Comparison of ENCODE assay signal across 21 cellular contexts in genomic region chr1:42328916-42329496, GRCh38. TPM values are rescaled to one million over a fixed set of nuclear protein-coding genes. Genes with fewer than 3 reads are reported as not detected.
DNase-seq lines count a peak whose midpoint lies in the region; ATAC-seq, FAIRE-seq and TF ChIP-seq lines count a peak whose summit lies in the region.
"Had no signal": no experiment of that assay in that cellular context is flagged by ENCODE, and none has a peak within 500 bp of the region (broad histone marks: within the 10 kb centered on the region; RNA-seq: fewer than 3 reads in every experiment).

No MANE protein-coding gene starts in this region.

- no peaks in the 10 kb centered on the region for H3K27me3 Mint-ChIP-seq in CD4-positive, alpha-beta T cell
- peaks cover 7% of the 10 kb centered on the region for H3K27me3 Mint-ChIP-seq in endothelial cell (ENCODE audit: unreplicated experiment)
- H3K27me3 Mint-ChIP-seq: CD4-positive, alpha-beta memory T cell had no signal

- no peak for TF ChIP-seq CTCF in CD4-positive, alpha-beta T cell (IDR thresholded peaks at IDR 0.05)
- TF ChIP-seq CTCF in endothelial cell (IDR thresholded peaks at IDR 0.05; ENCODE audit: unreplicated experiment): no peak

- peaks cover 5% of the 10 kb centered on the region for H3K36me3 Mint-ChIP-seq in CD4-positive, alpha-beta T cell (ENCODE audit: low read depth)
- H3K36me3 Mint-ChIP-seq in endothelial cell (ENCODE audit: low read depth, unreplicated experiment): no peaks in the 10 kb centered on the region

- no peaks in the 10 kb centered on the region for H3K9me3 Mint-ChIP-seq in CD4-positive, alpha-beta T cell
- no peaks in the 10 kb centered on the region for H3K9me3 Mint-ChIP-seq in endothelial cell (ENCODE audit: unreplicated experiment)

- H3K27ac ChIP-seq in CD4-positive, alpha-beta T cell (ENCODE audit: low read depth, low read length): no peak overlapping the region
- H3K27ac ChIP-seq in small intestine (ENCODE audit: low read depth in 1 of 2, low read length in 1 of 2): no peak overlapping the region
- H3K27ac ChIP-seq: SJCRH30 had no signal

- H3K4me3 ChIP-seq in small intestine (ENCODE audit: low read depth in 1 of 2, low read length in 2 of 2): no peak overlapping the region
- H3K4me3 ChIP-seq: SJCRH30 had no signal

- DNase-seq in CD4-positive, alpha-beta T cell: no peak
- DNase-seq in GM18507 (ENCODE audit: extremely low spot score, insufficient read length, low read depth): no peak
- peak; percentile 59 for DNase-seq in SK-N-DZ (ENCODE audit: low spot score)
- DNase-seq in endothelial cell (ENCODE audit: low spot score): no peak
- no peak for DNase-seq in small intestine
- DNase-seq in hypothalamus (lab: John Stamatoyannopoulos, UW): no peak
- no peak for DNase-seq in effector CD8-positive, alpha-beta T cell (lab: John Stamatoyannopoulos, UW)
- DNase-seq: Calu3; CD4-positive, alpha-beta memory T cell; GDM1; Karpas-422; NCI-H1417; NCI-H187 treated with DMSO at 0.1 percent for 48 hours; NCI-H2107; NCI-H226; NCI-H510A treated with DMSO at 0.1 percent for 48 hours; NCI-H774; SJCRH30 had no signal

- CTCF ChIA-PET in CD4-positive, alpha-beta T cell (lab: Charles Lee): interaction anchor here (1.0 to 1.5 kb wide), 2 partner anchors 14 to 156 kb away, joined by 3 read pairs; no protein-coding TSS in a partner anchor

- 90 to 94% (median 91%) methylated on average over 4 of the region's 4 CpGs for WGBS in small intestine, 3 donors

- H3K4me1 ChIP-seq in small intestine (ENCODE audit: control insufficient read depth in 2 of 2, insufficient read depth in 1 of 2, low read depth in 1 of 2, low read length in 1 of 2): peaks cover 0 to 14% of the 10 kb centered on the region in 2 donors

- no peaks in the 10 kb centered on the region for H3K9me3 ChIP-seq in CD4-positive, alpha-beta T cell (ENCODE audit: control insufficient read depth, low read length)
- H3K9me3 ChIP-seq in small intestine (ENCODE audit: control insufficient read depth, low read depth): no peaks in the 10 kb centered on the region
- H3K9me3 ChIP-seq: SJCRH30 had no signal

- peak overlapping the region; percentile 2 for H3K4me3 Mint-ChIP-seq in CD4-positive, alpha-beta T cell
- no peak overlapping the region for H3K4me3 Mint-ChIP-seq in endothelial cell (ENCODE audit: unreplicated experiment)

- FAIRE-seq in GM18507 (lab: Jason Lieb, UNC) (peak; percentile 18), small intestine (lab: Jason Lieb, UNC) (no peak)
- FAIRE-seq: RCC 7860 had no signal

- no peak overlapping the region for H3K27ac Mint-ChIP-seq in CD4-positive, alpha-beta T cell
- H3K27ac Mint-ChIP-seq in endothelial cell (ENCODE audit: unreplicated experiment): peak overlapping the region; percentile 74

- H3K27me3 ChIP-seq in CD4-positive, alpha-beta T cell (ENCODE audit: control insufficient read depth, insufficient read depth, low read length): no peaks in the 10 kb centered on the region
- H3K27me3 ChIP-seq in small intestine (ENCODE audit: control insufficient read depth in 2 of 2, insufficient read depth in 2 of 2, low read length in 2 of 2): no peaks in the 10 kb centered on the region
- H3K27me3 ChIP-seq: SJCRH30 had no signal

- POLR2A ChIA-PET in CD4-positive, alpha-beta T cell (lab: Charles Lee): interaction anchor here (0.9 kb wide), 1 partner anchor 8 kb away, joined by 4 read pairs; no protein-coding TSS in a partner anchor

- ATAC-seq in CD4-positive, alpha-beta T cell (ENCODE audit: poor library complexity): no peak

- H3K4me1 Mint-ChIP-seq in CD4-positive, alpha-beta T cell (ENCODE audit: low read depth): peaks cover 95% of the 10 kb centered on the region
- peaks cover 36% of the 10 kb centered on the region for H3K4me1 Mint-ChIP-seq in endothelial cell (ENCODE audit: unreplicated experiment)

- no peaks in the 10 kb centered on the region for H3K36me3 ChIP-seq in small intestine (ENCODE audit: control insufficient read depth in 2 of 2, insufficient read depth in 2 of 2, low read length in 2 of 2)
- H3K36me3 ChIP-seq: SJCRH30 had no signal

- intact Hi-C loops in CD4-positive, alpha-beta T cell (cut with DNase I, micrococcal nuclease): no loop called here

RNA-seq across cellular contexts. Expression of gene FOXJ3, which starts 6.0 kb away (rescaled TPM):
- 10 to 100 TPM; 73.1 to 74.9 TPM for total RNA-seq in CD4-positive, alpha-beta T cell
- 29.8 and 32.8 TPM in 2 replicates for polyA plus RNA-seq in SK-N-DZ (2014; cell fraction: cytosol; rRNA removed)
- 29.9 and 34.6 TPM in 2 replicates for polyA plus RNA-seq in SK-N-DZ (2014; cell fraction: nucleus; rRNA removed)
- 65.9 TPM for total RNA-seq in endothelial cell (ENCODE audit: unreplicated experiment)
- polyA plus RNA-seq in small intestine: 10 to 100 TPM; 13.9 to 16.2 (median 14.0) TPM

RNA-seq across cellular contexts. Expression of gene RIMKLA, which starts 51.6 kb away (rescaled TPM):
- under 1 TPM in 1 of 2 experiments, not detected in 1; 0.11 TPM for total RNA-seq in CD4-positive, alpha-beta T cell
- 3.1 and 3.5 TPM in 2 replicates for polyA plus RNA-seq in SK-N-DZ (2014; cell fraction: cytosol; rRNA removed)
- polyA plus RNA-seq in SK-N-DZ (2014; cell fraction: nucleus; rRNA removed): 1.5 and 2.6 TPM in 2 replicates
- total RNA-seq in endothelial cell (ENCODE audit: unreplicated experiment): 0.10 TPM
- polyA plus RNA-seq in small intestine: under 1 TPM; under 0.01 to 0.63 (median under 0.01) TPM
- total RNA-seq: MCF 10A, OCI-LY7 had no signal
